Comparison of ENCODE assay signal across 8 cellular contexts in genomic region chr20:33732166-33732970, GRCh38. TPM values are rescaled to one million over a fixed set of nuclear protein-coding genes. Genes with fewer than 3 reads are reported as not detected.
DNase-seq lines count a peak whose midpoint lies in the region; TF ChIP-seq lines count a peak whose summit lies in the region.

No MANE protein-coding gene starts in this region.

- TF ChIP-seq CTCF in astrocyte of the spinal cord (IDR thresholded peaks at IDR 0.05; ENCODE audit: low read depth, low read length) = peak; percentile 11

- H3K9ac ChIP-seq in GM23248 (peak overlapping the region; percentile 82), iPS-18a (ENCODE audit: low read length) (peak overlapping the region; percentile 58)

- H3K79me2 ChIP-seq in GM23248 (ENCODE audit: insufficient read depth) = peaks cover 20% of the 10 kb centered on the region

- DNase-seq in GM23248 (peak; percentile 84), LoVo (ENCODE audit: low spot score) (peak; percentile 62), T-helper 1 cell (peak; percentile 76 to 85 (median 82)), astrocyte of the spinal cord (ENCODE audit: low read depth, low spot score) (peak; percentile 78), smooth muscle cell of the brain vasculature (ENCODE audit: low read depth, low spot score) (peak; percentile 47), NCI-H226 (no peak)

- H2AFZ ChIP-seq in GM23248 = peak overlapping the region; percentile 73

- H3K9me3 ChIP-seq in GM23248 (ENCODE audit: low read depth) (no peaks in the 10 kb centered on the region), iPS-18a (ENCODE audit: control insufficient read depth, low read depth, low read length) (peaks cover 6% of the 10 kb centered on the region)

- WGBS in GM23248 (ENCODE audit: low coverage in 1 of 2, low lambda C conversion rate in 2 of 2, missing lambda C conversion rate in 2 of 2), 2 experiments = 3 to 7% methylated on average over 21 to 59 of the region's 68 CpGs

- H4K20me1 ChIP-seq in GM23248 (ENCODE audit: insufficient read depth) = no peaks in the 10 kb centered on the region

- H3K4me3 ChIP-seq in GM08714 (ENCODE audit: low read length) (peak overlapping the region; percentile 61; the same call in 1 of the 2 replicates), GM23248 (peak overlapping the region; percentile 81), astrocyte of the spinal cord (ENCODE audit: low read depth, low read length) (peak overlapping the region; percentile 32), iPS-18a (ENCODE audit: low read length) (peak overlapping the region; percentile 54)

- H3K4me1 ChIP-seq in GM23248 (ENCODE audit: insufficient read depth) = peaks cover 16% of the 10 kb centered on the region
- H3K4me1 ChIP-seq in iPS-18a (ENCODE audit: control insufficient read depth, low read depth, low read length) = peaks cover 6% of the 10 kb centered on the region

- 0 out of 2 replicates have a peak, but pooled peaks cover 4% of the 10 kb centered on the region for H3F3A ChIP-seq in GM23248 (ENCODE audit: insufficient read depth)

- H3K9me2 ChIP-seq in GM23248 (ENCODE audit: insufficient read depth) = no peaks in the 10 kb centered on the region

- H3K4me2 ChIP-seq in GM23248 (ENCODE audit: unreplicated experiment) = peak overlapping the region; percentile 91

- in situ Hi-C loops in GM23248 (cut with MboI) = no loop called here
- in situ Hi-C loops in astrocyte of the spinal cord (cut with HindIII; ENCODE audit: low sequenced_read_pairs) = no loop called here

- H3K27me3 ChIP-seq in GM23248 (replicated peaks; ENCODE audit: insufficient read depth) (no peaks in the 10 kb centered on the region), iPS-18a (ENCODE audit: control insufficient read depth, insufficient read depth, low read length) (no peaks in the 10 kb centered on the region)

- H3K36me3 ChIP-seq in GM23248 (ENCODE audit: low read depth) (0 out of 2 replicates have a peak, but pooled peaks cover 4% of the 10 kb centered on the region), iPS-18a (ENCODE audit: control insufficient read depth, low read depth, low read length) (no peaks in the 10 kb centered on the region)

- H3K27ac ChIP-seq in GM23248 (peak overlapping the region; percentile 54), iPS-18a (ENCODE audit: low read length) (no peak overlapping the region)

RNA-seq across cellular contexts. Expression of gene ZNF341, which starts 0.6 kb away (rescaled TPM):
- total RNA-seq in GM23248 (2014; rRNA removed; shearing (Covaris generic)) = 2.3 and 2.5 TPM in 2 replicates
- polyA plus RNA-seq in GM23248 (2016; fragmentation: Nextera tagmentation; extraction: Ambion mirVana) = 2.8 and 2.9 TPM in 2 replicates

RNA-seq across cellular contexts. Expression of gene PXMP4, which starts 12.3 kb away (rescaled TPM):
- 5.9 and 14.3 TPM in 2 replicates for total RNA-seq in GM23248 (2014; rRNA removed; shearing (Covaris generic))
- polyA plus RNA-seq in GM23248 (2016; fragmentation: Nextera tagmentation; extraction: Ambion mirVana) = 14.1 and 16.4 TPM in 2 replicates

RNA-seq across cellular contexts. Expression of gene E2F1, which starts 46.2 kb away (rescaled TPM):
- total RNA-seq in GM23248 (2014; rRNA removed; shearing (Covaris generic)) = 9.0 and 12.9 TPM in 2 replicates
- polyA plus RNA-seq in GM23248 (2016; fragmentation: Nextera tagmentation; extraction: Ambion mirVana) = 4.3 and 4.9 TPM in 2 replicates

RNA-seq across cellular contexts. Expression of gene NECAB3, which starts 58.1 kb away (rescaled TPM):
- 27.1 and 27.3 TPM in 2 replicates for total RNA-seq in GM23248 (2014; rRNA removed; shearing (Covaris generic))
- polyA plus RNA-seq in GM23248 (2016; fragmentation: Nextera tagmentation; extraction: Ambion mirVana) = 11.0 and 13.4 TPM in 2 replicates
